Comparison of ENCODE assay signal across 8 cellular contexts in the genomic region with DNA sequence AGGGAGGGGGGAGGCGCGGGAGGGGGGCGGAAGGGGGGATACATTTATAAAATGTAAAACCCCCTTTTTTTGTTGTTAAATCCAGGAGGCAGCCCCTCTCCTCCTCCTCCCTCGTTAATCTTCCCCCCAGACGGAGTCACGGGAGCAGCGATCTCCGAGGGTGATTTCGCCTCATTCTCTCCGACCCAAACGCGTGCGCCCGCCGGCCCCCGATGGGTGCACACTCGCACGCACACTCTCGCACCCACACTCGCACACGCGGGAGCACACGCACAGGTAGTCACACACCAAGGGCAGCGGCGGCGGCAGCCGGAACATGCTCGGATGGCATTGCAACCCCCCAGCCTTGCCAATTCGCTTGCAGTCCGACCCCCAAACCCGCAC. TPM values are rescaled to one million over a fixed set of nuclear protein-coding genes. Genes with fewer than 3 reads are reported as not detected.
DNase-seq lines count a peak whose midpoint lies in the region; ATAC-seq and TF ChIP-seq lines count a peak whose summit lies in the region.

No MANE protein-coding gene starts in this region.

- peak; percentile 45 for ATAC-seq in stimulated activated effector memory CD8-positive, alpha-beta T cell treated with anti-CD3 and anti-CD28 coated beads, Interleukin-12 subunit alpha, Interleukin-12 subunit beta, amount 100 ng/mL, for 72 hours
- no peak for ATAC-seq in GM19467 (IDR thresholded peaks at IDR 0.05; ENCODE audit: unreplicated experiment)

- H3K4me1 Mint-ChIP-seq in mesothelial cell of epicardium = peaks cover 35% of the 10 kb centered on the region
- peaks cover 31% of the 10 kb centered on the region for H3K4me1 Mint-ChIP-seq in stimulated activated effector memory CD8-positive, alpha-beta T cell treated with anti-CD3 and anti-CD28 coated beads, Interleukin-12 subunit alpha, Interleukin-12 subunit beta, amount 100 ng/mL, for 72 hours

- peak overlapping the region; percentile 99 for H3K9ac ChIP-seq in Karpas-422 (ENCODE audit: low read length)

- H3K79me2 ChIP-seq in Karpas-422 (ENCODE audit: low read length) = peaks cover 55% of the 10 kb centered on the region

- H3K4me3 Mint-ChIP-seq in mesothelial cell of epicardium = peak overlapping the region; percentile 86
- H3K4me3 Mint-ChIP-seq in stimulated activated effector memory CD8-positive, alpha-beta T cell treated with anti-CD3 and anti-CD28 coated beads, Interleukin-12 subunit alpha, Interleukin-12 subunit beta, amount 100 ng/mL, for 72 hours = peak overlapping the region; percentile 97

- peaks cover 13% of the 10 kb centered on the region; the same call in 1 of the 2 replicates for H3K36me3 ChIP-seq in Karpas-422 (ENCODE audit: insufficient read depth, low read length)

- no peak for TF ChIP-seq CTCF in mesothelial cell of epicardium (IDR thresholded peaks at IDR 0.05; ENCODE audit: unreplicated experiment)

- peak overlapping the region; percentile 95 for H3K4me3 ChIP-seq in Karpas-422 (ENCODE audit: low read length)

- no peaks in the 10 kb centered on the region for H3K36me3 Mint-ChIP-seq in mesothelial cell of epicardium
- H3K36me3 Mint-ChIP-seq in stimulated activated effector memory CD8-positive, alpha-beta T cell treated with anti-CD3 and anti-CD28 coated beads, Interleukin-12 subunit alpha, Interleukin-12 subunit beta, amount 100 ng/mL, for 72 hours = peaks cover 43% of the 10 kb centered on the region

- peak; percentile 69 for DNase-seq in CD1c-positive myeloid dendritic cell (ENCODE audit: extremely low spot score)
- DNase-seq in Karpas-422 = no peak
- DNase-seq in activated CD4-positive, alpha-beta T cell treated with anti-CD3 and anti-CD28 coated beads for 24 hours (ENCODE audit: low read depth in 2 of 2) = peak; percentile 35 to 54
- DNase-seq in dermis blood vessel endothelial cell = peak; percentile 47
- peak in 1 of 2 experiments; percentile 63 for DNase-seq in mesothelial cell of epicardium (ENCODE audit: low spot score in 2 of 2, unreplicated experiment in 2 of 2)
- peak; percentile 21 to 78 for DNase-seq in stimulated activated effector memory CD8-positive, alpha-beta T cell treated with anti-CD3 and anti-CD28 coated beads, Interleukin-12 subunit alpha, Interleukin-12 subunit beta, amount 100 ng/mL, for 72 hours (ENCODE audit: low spot score in 2 of 2)
- no peak for DNase-seq in KG1 (lab: John Stamatoyannopoulos, UW)

- peaks cover 20% of the 10 kb centered on the region for H4K20me1 ChIP-seq in Karpas-422 (ENCODE audit: insufficient read depth, low read depth, low read length)

- no peak overlapping the region for H2AFZ ChIP-seq in Karpas-422 (ENCODE audit: low read length)

- H3K27me3 Mint-ChIP-seq in mesothelial cell of epicardium (ENCODE audit: low read depth) = no peaks in the 10 kb centered on the region

- no peaks in the 10 kb centered on the region for H3K27me3 ChIP-seq in Karpas-422 (ENCODE audit: low read length)

- no peaks in the 10 kb centered on the region for H3K9me2 ChIP-seq in Karpas-422 (replicated peaks; ENCODE audit: insufficient read depth, low read length)

- H3K4me2 ChIP-seq in Karpas-422 (ENCODE audit: low read depth, low read length, poor library complexity, severe bottlenecking) = peak overlapping the region; percentile 84

- peak overlapping the region; percentile 94 for H3K27ac ChIP-seq in Karpas-422 (ENCODE audit: low read length)

- H3K9me3 ChIP-seq in Karpas-422 (ENCODE audit: low read length) = no peaks in the 10 kb centered on the region

- peaks cover 31% of the 10 kb centered on the region for H3K4me1 ChIP-seq in Karpas-422 (ENCODE audit: low read length)

- H3K9me3 Mint-ChIP-seq in mesothelial cell of epicardium = no peaks in the 10 kb centered on the region
- H3K9me3 Mint-ChIP-seq in stimulated activated effector memory CD8-positive, alpha-beta T cell treated with anti-CD3 and anti-CD28 coated beads, Interleukin-12 subunit alpha, Interleukin-12 subunit beta, amount 100 ng/mL, for 72 hours = no peaks in the 10 kb centered on the region

- peak overlapping the region; percentile 95 for H3K27ac Mint-ChIP-seq in mesothelial cell of epicardium
- peak overlapping the region; percentile 99 for H3K27ac Mint-ChIP-seq in stimulated activated effector memory CD8-positive, alpha-beta T cell treated with anti-CD3 and anti-CD28 coated beads, Interleukin-12 subunit alpha, Interleukin-12 subunit beta, amount 100 ng/mL, for 72 hours

RNA-seq across cellular contexts. Expression of gene ANP32A, which starts 0.5 kb away (rescaled TPM):
- 99.5 and 184 TPM in 2 replicates for total RNA-seq in Karpas-422 (2014; rRNA removed; shearing (Covaris generic); ENCODE audit: low replicate concordance)
- total RNA-seq in dermis blood vessel endothelial cell (68.2 and 119 TPM in 2 replicates), mesothelial cell of epicardium (179 to 188 TPM (median 183 TPM) in 3 replicates)

Comparison
In these comparisons a context has a peak if more than half of its experiments do, and no peak if none do; other contexts are left out.
1. DNase-seq: peak in CD1c-positive myeloid dendritic cell (single experiment), activated CD4-positive, alpha-beta T cell treated with anti-CD3 and anti-CD28 coated beads for 24 hours (2 of 2), dermis blood vessel endothelial cell (single experiment) and stimulated activated effector memory CD8-positive, alpha-beta T cell treated with anti-CD3 and anti-CD28 coated beads, Interleukin-12 subunit alpha, Interleukin-12 subunit beta, amount 100 ng/mL, for 72 hours (2 of 2); none in Karpas-422 (single experiment) and KG1 (single experiment).